In genomic region chr5:172598251-172599203, GRCh38 we compare ENCODE assay signal across 22 cellular contexts. TPM values are rescaled to one million over a fixed set of nuclear protein-coding genes. Genes with fewer than 3 reads are reported as not detected.
A peak's percentile ranks its signal among the peaks of the same experiment; 100 is the strongest.
DNase-seq lines count a peak whose midpoint lies in the region; ATAC-seq and TF ChIP-seq lines count a peak whose summit lies in the region.
"Had no signal": no experiment of that assay in that cellular context is flagged by ENCODE, and none has a peak within 500 bp of the region (broad histone marks: within the 10 kb centered on the region; RNA-seq: fewer than 3 reads in every experiment).

No MANE protein-coding gene starts in this region.

- H3K4me1 ChIP-seq in body of pancreas = no peaks in the 10 kb centered on the region
- H3K4me1 ChIP-seq in skeletal muscle tissue (ENCODE audit: control insufficient read depth in 3 of 3, insufficient read depth in 3 of 3, low read length in 3 of 3) = peaks cover 15 to 35% (median 26%) of the 10 kb centered on the region in 3 donors

- peak; percentile 8 for ATAC-seq in body of pancreas
- no peak for ATAC-seq in WTC11
- ATAC-seq in GM19395 (IDR thresholded peaks at IDR 0.05; ENCODE audit: unreplicated experiment) = no peak

- H3K27ac Mint-ChIP-seq in WTC11 = no peak overlapping the region
- H3K27ac Mint-ChIP-seq: B cell; CD4-positive, alpha-beta memory T cell; H9; IgD-negative memory B cell had no signal

- H3K9me3 ChIP-seq in body of pancreas (no peaks in the 10 kb centered on the region), skeletal muscle tissue (ENCODE audit: control insufficient read depth in 3 of 3, low read length in 3 of 3) (no peaks in the 10 kb centered on the region)

- H3K4me1 Mint-ChIP-seq in WTC11 = peaks cover 6% of the 10 kb centered on the region
- H3K4me1 Mint-ChIP-seq: B cell had no signal

- no peaks in the 10 kb centered on the region for H3K27me3 ChIP-seq in body of pancreas
- H3K27me3 ChIP-seq in skeletal muscle tissue (ENCODE audit: control insufficient read depth in 3 of 3, insufficient read depth in 3 of 3, low read length in 3 of 3) = peaks cover 0 to 2% (median 0%) of the 10 kb centered on the region in 3 donors

- H3K27ac ChIP-seq in body of pancreas = no peak overlapping the region
- H3K27ac ChIP-seq in skeletal muscle tissue (ENCODE audit: low read depth, low read length) = peak overlapping the region; percentile 3
- H3K27ac ChIP-seq: HL-60 had no signal

- intact Hi-C loops in body of pancreas (cut with DNase I) = no loop called here

- H3K27me3 Mint-ChIP-seq in WTC11 (ENCODE audit: low read depth) = peaks cover 3% of the 10 kb centered on the region; the same call in 1 of the 2 replicates

- no peak overlapping the region for H3K4me3 Mint-ChIP-seq in WTC11
- H3K4me3 Mint-ChIP-seq: B cell; CD4-positive, alpha-beta memory T cell; H9; IgD-negative memory B cell had no signal

- TF ChIP-seq CTCF in body of pancreas (IDR thresholded peaks at IDR 0.05) (no peak), WTC11 (IDR thresholded peaks at IDR 0.05) (no peak)

- POLR2A ChIA-PET in WTC11 (lab: Charles Lee) = no interaction called here

- WGBS in body of pancreas, 2 donors = 67 to 71% methylated on average over 12 to 18 of the region's 18 CpGs

- peak overlapping the region in 1 of 3 donors; percentile 25 for H3K9ac ChIP-seq in skeletal muscle tissue (ENCODE audit: low read depth in 1 of 3, low read length in 3 of 3)

- H3K9me3 Mint-ChIP-seq in WTC11 = no peaks in the 10 kb centered on the region
- H3K9me3 Mint-ChIP-seq: CD4-positive, alpha-beta memory T cell; H9 had no signal

- no peak for TF ChIP-seq POLR2A in body of pancreas (IDR thresholded peaks at IDR 0.05)

- CTCF ChIA-PET in WTC11 (lab: Charles Lee) = no interaction called here

- H3K4me3 ChIP-seq in body of pancreas (no peak overlapping the region), skeletal muscle tissue (ENCODE audit: low read length in 3 of 3) (no peak overlapping the region)

- DNase-seq in activated effector memory CD4-positive, alpha-beta T cell treated with anti-CD3 and anti-CD28 coated beads, Interleukin-2, amount 50 U/mL, for 16 hours = peak; percentile 25
- DNase-seq in activated effector memory CD4-positive, alpha-beta T cell treated with Interleukin-2 at 50 U/mL for 16 hours = no peak
- DNase-seq in body of pancreas = no peak
- DNase-seq in mesenteric fat pad (ENCODE audit: low spot score) = peak; percentile 81
- DNase-seq in SKM-1 (lab: John Stamatoyannopoulos, UW; ENCODE audit: unreplicated experiment) = no peak
- DNase-seq in WTC11 (ENCODE audit: low spot score) = no peak
- DNase-seq: 8988T; CD4-positive, alpha-beta memory T cell; DMS153; GDM1; H9; Karpas-422; NCI-H1436 treated with DMSO at 0.1 percent for 48 hours; NCI-H2081; NCI-H748 treated with DMSO at 0.1 percent for 48 hours; NK-92 treated with Interleukin-12 subunit alpha and Interleukin-12 subunit beta, amount 100 ng/mL, for 24 hours; SHP77 had no signal

- H3K36me3 ChIP-seq in body of pancreas (replicated peaks in 1 of 2; ENCODE audit: insufficient read depth in 1 of 2, low read depth in 2 of 2) (no peaks in the 10 kb centered on the region), skeletal muscle tissue (ENCODE audit: control insufficient read depth in 3 of 3, insufficient read depth in 3 of 3, low read length in 3 of 3) (no peaks in the 10 kb centered on the region)

- no peaks in the 10 kb centered on the region for H3K36me3 Mint-ChIP-seq in WTC11
- H3K36me3 Mint-ChIP-seq: CD4-positive, alpha-beta memory T cell; IgD-negative memory B cell had no signal

TF ChIP-seq in WTC11, 78 proteins besides CTCF, POLR2A, EP300 and RAD21:
- TF ChIP-seq TCF7 (CRISPR knock-in tag; IDR thresholded peaks at IDR 0.05; ENCODE audit: low read depth) (no peak), IRF2 (CRISPR knock-in tag; IDR thresholded peaks at IDR 0.05; ENCODE audit: borderline replicate concordance, low read depth) (no peak), PRRX2 (CRISPR knock-in tag; IDR thresholded peaks at IDR 0.05) (no peak), ZNF121 (CRISPR knock-in tag; IDR thresholded peaks at IDR 0.05) (no peak), ATF6 (CRISPR knock-in tag; IDR thresholded peaks at IDR 0.05) (no peak)

RNA-seq across cellular contexts. Expression of gene NEURL1B, which starts 42.5 kb away (rescaled TPM):
- 10 to 100 TPM in 1 of 2 donors, 1 to 10 TPM in 1; 9.9 to 12.2 TPM for total RNA-seq in body of pancreas
- 35.8 TPM for total RNA-seq in mesenteric fat pad
- 23.0 TPM for total RNA-seq in skeletal muscle tissue
- 6.1 to 9.8 TPM (median 6.6 TPM) in 3 replicates for total RNA-seq in WTC11 (2021)

Comparison
In these comparisons a context has a peak if more than half of its experiments do, and no peak if none do; other contexts are left out.
1. DNase-seq: peak in activated effector memory CD4-positive, alpha-beta T cell treated with anti-CD3 and anti-CD28 coated beads, Interleukin-2, amount 50 U/mL, for 16 hours (single experiment) and mesenteric fat pad (single experiment); none in activated effector memory CD4-positive, alpha-beta T cell treated with Interleukin-2 at 50 U/mL for 16 hours (single experiment), body of pancreas (0 of 4), SKM-1 (single experiment) and WTC11 (single experiment).